Comparison of ENCODE assay signal across 10 cellular contexts in the genomic region with DNA sequence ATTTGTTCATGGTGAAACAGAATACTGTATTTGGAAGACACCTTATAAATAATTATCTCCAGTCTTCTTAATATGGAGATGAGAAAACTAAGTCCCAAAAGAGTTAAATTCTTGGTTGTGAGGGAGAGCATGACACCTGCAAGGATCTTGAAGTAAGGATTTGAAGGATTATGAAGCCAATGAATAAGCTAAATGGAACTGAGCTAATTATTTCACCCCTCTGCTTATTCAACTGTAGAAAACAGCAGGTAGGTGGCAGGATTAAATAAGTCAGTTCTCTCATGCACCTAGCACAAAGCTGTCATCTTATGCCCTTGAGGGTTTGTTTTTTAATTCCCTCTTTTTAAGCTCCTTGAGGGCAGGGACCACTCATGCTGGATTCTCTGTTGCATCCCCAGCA.
"Had no signal": no experiment of that assay in that cellular context is flagged by ENCODE, and none has a peak within 500 bp of the region (broad histone marks: within the 10 kb centered on the region; RNA-seq: fewer than 3 reads in every experiment).

No MANE protein-coding gene starts in this region.

- H3K4me3 ChIP-seq: GM23248, HAP-1, K562 had no signal

- H3K27ac ChIP-seq: GM23248, HL-60 had no signal

- DNase-seq: GM23248, GOT3, H7, HFFc6 had no signal

- H3K4me3 Mint-ChIP-seq: HFFc6, IgD-negative memory B cell had no signal

- H3K4me1 Mint-ChIP-seq: IgD-negative memory B cell had no signal

- H3K27me3 Mint-ChIP-seq: IgD-negative memory B cell had no signal

- H3K4me1 ChIP-seq: HAP-1 had no signal

- H3K27ac Mint-ChIP-seq: HFFc6 had no signal

- H3K9me3 ChIP-seq: HAP-1 had no signal

- H3K9me3 Mint-ChIP-seq: HFFc6, IgD-negative memory B cell had no signal

- H2AFZ ChIP-seq: GM23248 had no signal

- H3K9ac ChIP-seq: GM23248 had no signal

- H3K36me3 Mint-ChIP-seq: IgD-negative memory B cell had no signal

- ATAC-seq: HCT116, HepG2, K562 had no signal

- H3K36me3 ChIP-seq: HAP-1 had no signal
